In the genomic region with DNA sequence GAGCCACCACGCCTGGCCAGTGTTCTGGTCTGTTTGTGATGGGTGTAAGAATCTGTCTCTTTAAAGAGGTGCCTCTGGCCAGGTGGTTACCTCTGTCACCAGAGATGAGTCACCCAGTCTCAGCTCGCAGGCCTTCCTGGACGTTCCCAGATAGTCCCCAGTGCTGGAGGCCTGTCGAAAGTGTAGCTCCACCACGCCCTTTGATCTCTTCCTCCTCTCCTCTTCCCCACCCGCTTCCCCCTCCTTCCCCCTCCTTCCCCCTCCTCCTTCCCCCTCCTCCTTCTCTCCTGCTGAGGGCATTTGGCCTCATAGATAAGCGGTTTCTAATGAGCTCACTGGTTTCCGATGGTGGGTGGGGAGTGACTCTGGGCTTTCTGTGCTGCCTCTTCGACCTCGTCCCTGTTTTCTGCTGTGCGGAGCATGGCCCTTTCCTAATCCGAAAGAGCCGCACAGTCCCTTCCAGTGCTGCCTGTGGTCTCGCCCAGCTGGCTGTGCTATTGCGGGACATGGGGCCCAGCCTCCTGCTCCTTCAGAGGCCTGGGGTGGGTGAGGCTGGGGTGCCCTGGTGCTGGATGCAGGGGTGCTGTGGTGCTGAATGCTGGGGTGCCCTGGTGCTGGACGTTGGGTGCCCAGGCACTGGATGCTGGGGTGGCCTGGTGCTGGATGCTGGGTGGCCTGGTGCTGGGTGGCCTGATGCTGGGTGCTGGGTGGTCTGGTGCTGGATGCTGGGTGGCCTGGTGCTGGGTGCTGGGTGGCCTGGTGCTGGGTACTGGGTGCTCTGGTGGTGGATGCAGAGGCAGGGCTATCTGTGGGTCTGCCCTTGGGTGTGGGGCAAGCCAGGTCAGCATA, we compare ENCODE assay signal across 1 cellular context.
TF ChIP-seq lines count a peak whose summit lies in the region.

No MANE protein-coding gene starts in this region.

TF ChIP-seq in HepG2, 621 proteins besides CTCF, POLR2A, EP300 and RAD21 (continued from another document and continues in another):
- TF ChIP-seq ELF1 (CRISPR knock-in tag; IDR thresholded peaks at IDR 0.05) (no peak), NCOR1 (IDR thresholded peaks at IDR 0.05; ENCODE audit: borderline replicate concordance, low read length) (peak; percentile 27; the same call in 1 of the 2 replicates), HMG20A (CRISPR knock-in tag; IDR thresholded peaks at IDR 0.05; ENCODE audit: borderline replicate concordance) (no peak), NAIF1 (CRISPR knock-in tag; IDR thresholded peaks at IDR 0.05; ENCODE audit: borderline replicate concordance) (no peak), FOSL1 (CRISPR knock-in tag; IDR thresholded peaks at IDR 0.05; ENCODE audit: borderline replicate concordance) (peak; percentile 59; the same call in 1 of the 2 replicates), ZNF136 (CRISPR knock-in tag; IDR thresholded peaks at IDR 0.05; ENCODE audit: low read depth) (no peak), PRDM10 (CRISPR knock-in tag; IDR thresholded peaks at IDR 0.05; ENCODE audit: low read depth) (no peak), ZSCAN31 (CRISPR knock-in tag; IDR thresholded peaks at IDR 0.05; ENCODE audit: low read depth) (no peak), TBX3 (IDR thresholded peaks at IDR 0.05; ENCODE audit: borderline replicate concordance) (no peak), ZNF280B (CRISPR knock-in tag; IDR thresholded peaks at IDR 0.05; ENCODE audit: borderline replicate concordance) (no peak), ZNF879 (CRISPR knock-in tag; IDR thresholded peaks at IDR 0.05) (no peak), AGO2 (optimal IDR thresholded peaks at IDR 0.05; ENCODE audit: low read depth, low read length) (peak; percentile 44), THAP11 (CRISPR knock-in tag; IDR thresholded peaks at IDR 0.05) (no peak), ZFX (CRISPR knock-in tag; IDR thresholded peaks at IDR 0.05; ENCODE audit: low read depth) (peak; percentile 35; the same call in 1 of the 2 replicates), ZFP36L2 (CRISPR knock-in tag; IDR thresholded peaks at IDR 0.05) (no peak), SCMH1 (CRISPR knock-in tag; IDR thresholded peaks at IDR 0.05; ENCODE audit: borderline replicate concordance) (no peak), ZNF24 (IDR thresholded peaks at IDR 0.05) (no peak), JUN (CRISPR knock-in tag; IDR thresholded peaks at IDR 0.05) (no peak), ZZZ3 (CRISPR knock-in tag; IDR thresholded peaks at IDR 0.05; ENCODE audit: borderline replicate concordance) (no peak), NBN (conservative IDR thresholded peaks at IDR 0.05) (no peak), KDM2A (CRISPR knock-in tag; IDR thresholded peaks at IDR 0.05; ENCODE audit: borderline replicate concordance, low read depth) (peak; percentile 29; the same call in 1 of the 2 replicates), HIVEP1 (CRISPR knock-in tag; IDR thresholded peaks at IDR 0.05) (0 out of 2 replicates have a peak, but pooled peaks have one; percentile 15), SOX5 (CRISPR knock-in tag; IDR thresholded peaks at IDR 0.05; ENCODE audit: borderline replicate concordance) (no peak), ZNF263 (CRISPR knock-in tag; IDR thresholded peaks at IDR 0.05) (peak; percentile 76), ZNF609 (CRISPR knock-in tag; IDR thresholded peaks at IDR 0.05; ENCODE audit: borderline replicate concordance) (0 out of 2 replicates have a peak, but pooled peaks have one; percentile 32), ZFY (CRISPR knock-in tag; IDR thresholded peaks at IDR 0.05) (peak; percentile 26; the same call in 1 of the 2 replicates), NR2F1 (CRISPR knock-in tag; IDR thresholded peaks at IDR 0.05) (no peak), PRPF4 (IDR thresholded peaks at IDR 0.05; ENCODE audit: low read depth, low read length, poor library complexity, severe bottlenecking) (no peak), JUND (CRISPR knock-in tag; IDR thresholded peaks at IDR 0.05) (peak; percentile 64), TARDBP (CRISPR knock-in tag; IDR thresholded peaks at IDR 0.05) (no peak), ISL2 (CRISPR knock-in tag; IDR thresholded peaks at IDR 0.05) (no peak), SMAD3 (CRISPR knock-in tag; IDR thresholded peaks at IDR 0.05) (no peak), ZSCAN21 (CRISPR knock-in tag; IDR thresholded peaks at IDR 0.05; ENCODE audit: borderline replicate concordance) (peak; percentile 100), SMAD9 (CRISPR knock-in tag; IDR thresholded peaks at IDR 0.05) (no peak), KDM6A (CRISPR knock-in tag; IDR thresholded peaks at IDR 0.05; ENCODE audit: low read depth) (no peak), RAD51 (IDR thresholded peaks at IDR 0.05; ENCODE audit: borderline replicate concordance) (no peak), RXRA (CRISPR knock-in tag; IDR thresholded peaks at IDR 0.05) (peak; percentile 73; the same call in 1 of the 2 replicates)
- TF ChIP-seq, protein P1, sequence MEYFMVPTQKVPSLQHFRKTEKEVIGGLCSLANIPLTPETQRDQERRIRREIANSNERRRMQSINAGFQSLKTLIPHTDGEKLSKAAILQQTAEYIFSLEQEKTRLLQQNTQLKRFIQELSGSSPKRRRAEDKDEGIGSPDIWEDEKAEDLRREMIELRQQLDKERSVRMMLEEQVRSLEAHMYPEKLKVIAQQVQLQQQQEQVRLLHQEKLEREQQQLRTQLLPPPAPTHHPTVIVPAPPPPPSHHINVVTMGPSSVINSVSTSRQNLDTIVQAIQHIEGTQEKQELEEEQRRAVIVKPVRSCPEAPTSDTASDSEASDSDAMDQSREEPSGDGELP (IDR thresholded peaks at IDR 0.05; ENCODE audit: borderline replicate concordance, low read depth): peak; percentile 67; the same call in 1 of the 2 replicates
- TF ChIP-seq, protein P2, sequence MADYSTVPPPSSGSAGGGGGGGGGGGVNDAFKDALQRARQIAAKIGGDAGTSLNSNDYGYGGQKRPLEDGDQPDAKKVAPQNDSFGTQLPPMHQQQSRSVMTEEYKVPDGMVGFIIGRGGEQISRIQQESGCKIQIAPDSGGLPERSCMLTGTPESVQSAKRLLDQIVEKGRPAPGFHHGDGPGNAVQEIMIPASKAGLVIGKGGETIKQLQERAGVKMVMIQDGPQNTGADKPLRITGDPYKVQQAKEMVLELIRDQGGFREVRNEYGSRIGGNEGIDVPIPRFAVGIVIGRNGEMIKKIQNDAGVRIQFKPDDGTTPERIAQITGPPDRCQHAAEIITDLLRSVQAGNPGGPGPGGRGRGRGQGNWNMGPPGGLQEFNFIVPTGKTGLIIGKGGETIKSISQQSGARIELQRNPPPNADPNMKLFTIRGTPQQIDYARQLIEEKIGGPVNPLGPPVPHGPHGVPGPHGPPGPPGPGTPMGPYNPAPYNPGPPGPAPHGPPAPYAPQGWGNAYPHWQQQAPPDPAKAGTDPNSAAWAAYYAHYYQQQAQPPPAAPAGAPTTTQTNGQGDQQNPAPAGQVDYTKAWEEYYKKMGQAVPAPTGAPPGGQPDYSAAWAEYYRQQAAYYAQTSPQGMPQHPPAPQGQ (CRISPR knock-in tag; IDR thresholded peaks at IDR 0.05; ENCODE audit: borderline replicate concordance): no peak
- TF ChIP-seq, protein P3, sequence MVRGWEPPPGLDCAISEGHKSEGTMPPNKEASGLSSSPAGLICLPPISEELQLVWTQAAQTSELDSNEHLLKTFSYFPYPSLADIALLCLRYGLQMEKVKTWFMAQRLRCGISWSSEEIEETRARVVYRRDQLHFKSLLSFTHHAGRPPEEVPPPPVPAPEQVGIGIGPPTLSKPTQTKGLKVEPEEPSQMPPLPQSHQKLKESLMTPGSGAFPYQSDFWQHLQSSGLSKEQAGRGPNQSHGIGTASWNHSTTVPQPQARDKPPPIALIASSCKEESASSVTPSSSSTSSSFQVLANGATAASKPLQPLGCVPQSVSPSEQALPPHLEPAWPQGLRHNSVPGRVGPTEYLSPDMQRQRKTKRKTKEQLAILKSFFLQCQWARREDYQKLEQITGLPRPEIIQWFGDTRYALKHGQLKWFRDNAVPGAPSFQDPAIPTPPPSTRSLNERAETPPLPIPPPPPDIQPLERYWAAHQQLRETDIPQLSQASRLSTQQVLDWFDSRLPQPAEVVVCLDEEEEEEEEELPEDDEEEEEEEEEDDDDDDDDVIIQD (CRISPR knock-in tag; IDR thresholded peaks at IDR 0.05; ENCODE audit: low read depth): no peak
- TF ChIP-seq, protein P4, sequence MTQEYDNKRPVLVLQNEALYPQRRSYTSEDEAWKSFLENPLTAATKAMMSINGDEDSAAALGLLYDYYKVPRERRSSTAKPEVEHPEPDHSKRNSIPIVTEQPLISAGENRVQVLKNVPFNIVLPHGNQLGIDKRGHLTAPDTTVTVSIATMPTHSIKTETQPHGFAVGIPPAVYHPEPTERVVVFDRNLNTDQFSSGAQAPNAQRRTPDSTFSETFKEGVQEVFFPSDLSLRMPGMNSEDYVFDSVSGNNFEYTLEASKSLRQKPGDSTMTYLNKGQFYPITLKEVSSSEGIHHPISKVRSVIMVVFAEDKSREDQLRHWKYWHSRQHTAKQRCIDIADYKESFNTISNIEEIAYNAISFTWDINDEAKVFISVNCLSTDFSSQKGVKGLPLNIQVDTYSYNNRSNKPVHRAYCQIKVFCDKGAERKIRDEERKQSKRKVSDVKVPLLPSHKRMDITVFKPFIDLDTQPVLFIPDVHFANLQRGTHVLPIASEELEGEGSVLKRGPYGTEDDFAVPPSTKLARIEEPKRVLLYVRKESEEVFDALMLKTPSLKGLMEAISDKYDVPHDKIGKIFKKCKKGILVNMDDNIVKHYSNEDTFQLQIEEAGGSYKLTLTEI (CRISPR knock-in tag; conservative IDR thresholded peaks at IDR 0.05): no peak
- TF ChIP-seq, protein P5, sequence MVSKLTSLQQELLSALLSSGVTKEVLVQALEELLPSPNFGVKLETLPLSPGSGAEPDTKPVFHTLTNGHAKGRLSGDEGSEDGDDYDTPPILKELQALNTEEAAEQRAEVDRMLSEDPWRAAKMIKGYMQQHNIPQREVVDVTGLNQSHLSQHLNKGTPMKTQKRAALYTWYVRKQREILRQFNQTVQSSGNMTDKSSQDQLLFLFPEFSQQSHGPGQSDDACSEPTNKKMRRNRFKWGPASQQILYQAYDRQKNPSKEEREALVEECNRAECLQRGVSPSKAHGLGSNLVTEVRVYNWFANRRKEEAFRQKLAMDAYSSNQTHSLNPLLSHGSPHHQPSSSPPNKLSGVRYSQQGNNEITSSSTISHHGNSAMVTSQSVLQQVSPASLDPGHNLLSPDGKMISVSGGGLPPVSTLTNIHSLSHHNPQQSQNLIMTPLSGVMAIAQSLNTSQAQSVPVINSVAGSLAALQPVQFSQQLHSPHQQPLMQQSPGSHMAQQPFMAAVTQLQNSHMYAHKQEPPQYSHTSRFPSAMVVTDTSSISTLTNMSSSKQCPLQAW (CRISPR knock-in tag; IDR thresholded peaks at IDR 0.05): no peak
